Comparison of ENCODE assay signal across 34 cellular contexts in genomic region chr11:111916768-111917167, GRCh38. TPM values are rescaled to one million over a fixed set of nuclear protein-coding genes. Genes with fewer than 3 reads are reported as not detected.
"Had no signal": no experiment of that assay in that cellular context is flagged by ENCODE, and none has a peak within 500 bp of the region (broad histone marks: within the 10 kb centered on the region; RNA-seq: fewer than 3 reads in every experiment).

No MANE protein-coding gene starts in this region.

- H3K9me3 ChIP-seq: adrenal gland had no signal

- FAIRE-seq: TTC549 had no signal

- H3K27ac ChIP-seq: adrenal gland, SK-N-MC, WERI-Rb-1 had no signal

- H3K36me3 ChIP-seq: adrenal gland, WERI-Rb-1 had no signal

- ATAC-seq: activated CD4-positive, CD25-positive, alpha-beta regulatory T cell treated with anti-CD3 and anti-CD28 coated beads, Interleukin-2, amount 50 U/mL, for 24 hours; activated CD8-positive, alpha-beta T cell treated with anti-CD3 and anti-CD28 coated beads for 36 hours; activated T-cell treated with anti-CD3 and anti-CD28 coated beads, Interleukin-2, amount 50 U/mL, for 72 hours; Panc1; Right ventricle myocardium inferior; T-cell had no signal

- DNase-seq: activated CD4-positive, alpha-beta T cell treated with anti-CD3 and anti-CD28 coated beads for 4 hours; activated CD8-positive, alpha-beta memory T cell treated with anti-CD3 and anti-CD28 coated beads, Interleukin-2, amount 50 U/mL, for 4 hours; activated CD8-positive, alpha-beta T cell treated with anti-CD3 and anti-CD28 coated beads for 36 hours; activated gamma-delta T cell treated with Interleukin-2 at 50 U/mL for 16 hours; activated naive CD4-positive, alpha-beta T cell treated with anti-CD3 and anti-CD28 coated beads, Interleukin-2, amount 50 U/mL, for 16 hours; activated naive CD8-positive, alpha-beta T cell treated with anti-CD3 and anti-CD28 coated beads, Interleukin-2, amount 10 ng/mL, durations not matched to agents 7 days and 5 days; activated T-cell treated with anti-CD3 and anti-CD28 coated beads, Interleukin-2, amount 50 U/mL, for 72 hours; adrenal gland; anterior cingulate cortex; KG1; NCI-H1092 treated with DMSO at 0.1 percent for 48 hours; NCI-H1417 treated with DMSO at 0.1 percent for 48 hours; NCI-H1694; NCI-H2029; NCI-H2107; NCI-H2171 treated with DMSO at 0.1 percent for 48 hours; NCI-H510A treated with DMSO at 0.1 percent for 48 hours; NCI-H69; NK-92 treated with Interleukin-12 subunit alpha and Interleukin-12 subunit beta, amount 100 ng/mL, for 24 hours; OCI-M1; RPMI8226; T-cell; T-helper 2 cell; T1000; WERI-Rb-1 had no signal

- H3K27me3 ChIP-seq: adrenal gland had no signal

- H3K4me3 ChIP-seq: adrenal gland, SK-N-MC had no signal

RNA-seq across cellular contexts. Expression of gene C11orf52, which starts 1.9 kb away (rescaled TPM):
- total RNA-seq: activated CD8-positive, alpha-beta T cell treated with anti-CD3 and anti-CD28 coated beads for 36 hours; activated naive CD8-positive, alpha-beta T cell treated with anti-CD3 and anti-CD28 coated beads, Interleukin-2, amount 10 ng/mL, durations not matched to agents 7 days and 5 days; activated T-cell treated with anti-CD3 and anti-CD28 coated beads, Interleukin-2, amount 50 U/mL, for 72 hours; activated T-helper 2 cell treated with anti-CD3 and anti-CD28 coated beads, Interferon-gamma antibody, Interleukin-2, Interleukin-4, amounts not matched to agents 10 μg/mL and 5 μg/mL and 100 μg/mL, durations not matched to agents 14 hours and 24 hours and 36 hours; M059J; T-cell had no signal
- polyA plus RNA-seq: IgD-negative memory B cell had no signal

RNA-seq across cellular contexts. Expression of gene HSPB2, which starts 4.2 kb away (rescaled TPM):
- total RNA-seq: activated CD8-positive, alpha-beta T cell treated with anti-CD3 and anti-CD28 coated beads for 36 hours; activated T-helper 2 cell treated with anti-CD3 and anti-CD28 coated beads, Interferon-gamma antibody, Interleukin-2, Interleukin-4, amounts not matched to agents 10 μg/mL and 5 μg/mL and 100 μg/mL, durations not matched to agents 14 hours and 24 hours and 36 hours; bronchial epithelial cell; M059J; T-cell had no signal
- polyA plus RNA-seq: IgD-negative memory B cell had no signal

RNA-seq across cellular contexts. Expression of gene CRYAB, which starts 5.2 kb away (rescaled TPM):
- total RNA-seq: activated CD8-positive, alpha-beta T cell treated with anti-CD3 and anti-CD28 coated beads for 36 hours; activated naive CD8-positive, alpha-beta T cell treated with anti-CD3 and anti-CD28 coated beads, Interleukin-2, amount 10 ng/mL, durations not matched to agents 7 days and 5 days; activated T-cell treated with anti-CD3 and anti-CD28 coated beads, Interleukin-2, amount 50 U/mL, for 72 hours; activated T-helper 2 cell treated with anti-CD3 and anti-CD28 coated beads, Interferon-gamma antibody, Interleukin-2, Interleukin-4, amounts not matched to agents 10 μg/mL and 5 μg/mL and 100 μg/mL, durations not matched to agents 14 hours and 24 hours and 36 hours; bronchial epithelial cell had no signal
- polyA plus RNA-seq: IgD-negative memory B cell had no signal
